In the genomic region with DNA sequence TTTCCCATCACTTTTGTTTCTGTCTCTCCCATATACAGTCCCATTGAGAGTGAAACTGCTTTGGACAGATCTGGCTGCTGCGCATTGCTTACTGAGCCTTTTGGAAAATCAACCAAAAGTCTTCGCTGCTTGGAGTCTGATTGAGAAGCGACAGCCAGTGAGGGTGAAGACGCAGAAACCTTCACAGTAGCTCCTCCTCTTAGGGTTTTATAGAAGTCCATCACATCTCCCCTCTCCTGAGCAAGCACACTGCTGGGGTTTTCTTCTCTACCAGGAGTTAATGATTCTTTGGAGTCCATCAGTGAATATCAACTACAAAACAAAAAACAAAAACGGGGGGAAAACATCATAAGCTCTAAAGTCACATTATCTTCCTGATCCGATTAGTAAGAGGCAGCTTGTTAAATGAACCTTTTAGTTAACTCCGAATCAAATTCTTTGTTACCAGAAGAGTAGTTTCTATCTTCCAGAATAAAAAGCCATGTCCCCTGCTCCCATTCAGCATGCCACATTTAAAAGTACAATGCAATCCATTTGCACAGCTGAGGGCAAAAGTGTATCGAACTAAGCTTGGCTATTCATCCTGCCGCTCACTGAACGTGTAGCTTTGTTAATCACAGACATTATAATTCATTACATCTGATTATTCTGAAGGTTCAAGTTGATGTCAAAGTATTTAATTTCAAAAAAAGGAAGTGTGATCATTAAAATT, we compare ENCODE assay signal across 9 cellular contexts. TPM values are rescaled to one million over a fixed set of nuclear protein-coding genes. Genes with fewer than 3 reads are reported as not detected.
DNase-seq lines count a peak whose midpoint lies in the region; ATAC-seq, FAIRE-seq and TF ChIP-seq lines count a peak whose summit lies in the region.
"Had no signal": no experiment of that assay in that cellular context is flagged by ENCODE, and none has a peak within 500 bp of the region (broad histone marks: within the 10 kb centered on the region; RNA-seq: fewer than 3 reads in every experiment).

No MANE protein-coding gene starts in this region.

- H3K9me3 ChIP-seq in K562 (replicated peaks; ENCODE audit: control insufficient read depth, insufficient read depth, low read depth, low read length): no peaks in the 10 kb centered on the region
- H3K9me3 ChIP-seq in BE2C: no peaks in the 10 kb centered on the region

- H3K36me3 ChIP-seq in K562 (ENCODE audit: control insufficient read depth, insufficient read depth, low read length) (peaks cover 20% of the 10 kb centered on the region), BE2C (no peaks in the 10 kb centered on the region)

- H3K79me2 ChIP-seq in K562 (ENCODE audit: control insufficient read depth, insufficient read depth, low read length): peaks cover 78% of the 10 kb centered on the region

- H3K4me1 ChIP-seq in K562 (replicated peaks in 1 of 2; ENCODE audit: control insufficient read depth in 2 of 2, insufficient read depth in 2 of 2, low read length in 2 of 2): peaks cover 18 to 19% of the 10 kb centered on the region in 2 experiments; a peak in 4 of 5 replicates
- no peaks in the 10 kb centered on the region for H3K4me1 ChIP-seq in BE2C

- FAIRE-seq in K562 (lab: Jason Lieb, UNC): no peak

- H3K4me2 ChIP-seq in K562 (ENCODE audit: insufficient read depth, low read length): peak overlapping the region; percentile 81

- H3K4me3 ChIP-seq in K562 (no peak overlapping the region), BE2C (ENCODE audit: low read depth, low read length) (no peak overlapping the region)

- ATAC-seq in K562 (no peak), GM21515 (IDR thresholded peaks at IDR 0.05; ENCODE audit: unreplicated experiment) (no peak)
- ATAC-seq: HCT116 had no signal

- TF ChIP-seq EP300 in K562 (IDR thresholded peaks at IDR 0.05; ENCODE audit: low read length): no peak

- DNase-seq in AG09319 (ENCODE audit: extremely low read depth, low read depth) (peak; percentile 22), HT1080 (ENCODE audit: low read depth) (peak; percentile 80), K562 (ENCODE audit: extremely low read depth in 1 of 4, low spot score in 3 of 4) (peak in 1 of 4 experiments; percentile 14), midbrain (lab: John Stamatoyannopoulos, UW) (peak; percentile 70), SW480 (ENCODE audit: low spot score) (no peak), hepatic stellate cell (ENCODE audit: low spot score) (no peak), BE2C (no peak)

- CTCF ChIA-PET in K562 (lab: Yijun Ruan, JAX; ENCODE audit: low intra/inter-chr PET ratio): interaction anchor here (0.5 to 0.6 kb wide), 2 partner anchors 1511 to 1733 kb away, joined by 3 read pairs; no protein-coding TSS in a partner anchor

- WGBS in K562 (ENCODE audit: insufficient coverage, low coverage, missing lambda C conversion rate): 41% methylated on average over 10 of the region's 10 CpGs

- H3K27ac ChIP-seq in K562 (ENCODE audit: extremely low read depth, low read depth, low read length): no peak overlapping the region

- no peak overlapping the region for H2AFZ ChIP-seq in K562 (ENCODE audit: low read depth, low read length)

- intact Hi-C loops in K562 (cut with micrococcal nuclease): loop anchor here (5.0 kb wide), 2 partner anchors 58 to 288 kb away; no protein-coding TSS in a partner anchor

- peaks cover 28% of the 10 kb centered on the region for H4K20me1 ChIP-seq in K562 (replicated peaks; ENCODE audit: control insufficient read depth, insufficient read depth, low read length)

- BruUV-seq in K562 (replicated peaks; lab: Mats Ljungman, UMichigan): no TSS peak

- H3K9me1 ChIP-seq in K562 (ENCODE audit: control insufficient read depth, insufficient read depth, low read length): no peaks in the 10 kb centered on the region

- H3K27me3 ChIP-seq in K562 (ENCODE audit: control insufficient read depth in 2 of 2, insufficient read depth in 2 of 2, low read length in 2 of 2) (no peaks in the 10 kb centered on the region), BE2C (peaks cover 89% of the 10 kb centered on the region)

- in situ Hi-C loops in K562 (cut with MboI): no loop called here

- POLR2A ChIA-PET in K562 (lab: Yijun Ruan, JAX): interaction anchor here (0.6 to 1.1 kb wide), 5 partner anchors 10 to 232 kb away, joined by 3 to 5 read pairs (median 3); no protein-coding TSS in a partner anchor

- no peak for TF ChIP-seq POLR2A in K562 (conservative IDR thresholded peaks at IDR 0.05)

- 0 out of 4 replicates have a peak overlapping the region, but pooled peaks of 1 of the 2 experiments have one; percentile 70 for H3K9ac ChIP-seq in K562 (ENCODE audit: insufficient read depth in 1 of 2, low read depth in 2 of 2, low read length in 2 of 2)

- TF ChIP-seq RAD21 in K562 (CRISPR knock-in tag; conservative IDR thresholded peaks at IDR 0.05 in 1 of 2, IDR thresholded peaks at IDR 0.05 in 1 of 2): no peak

- TF ChIP-seq CTCF in AG09319 (IDR thresholded peaks at IDR 0.05; ENCODE audit: low read depth, low read length) (no peak), K562 (IDR thresholded peaks at IDR 0.05 in 2 of 3, conservative IDR thresholded peaks at IDR 0.05 in 1 of 3; ENCODE audit: insufficient read depth in 2 of 3, low read depth in 1 of 3, low read length in 3 of 3) (no peak), BE2C (IDR thresholded peaks at IDR 0.05; ENCODE audit: low read depth, low read length) (no peak)

TF ChIP-seq in K562, 482 proteins besides CTCF, POLR2A, EP300 and RAD21:
- TF ChIP-seq RFX7 (CRISPR knock-in tag; IDR thresholded peaks at IDR 0.05) (no peak), SPI1 (IDR thresholded peaks at IDR 0.05; ENCODE audit: borderline replicate concordance, low read depth, low read length) (0 out of 2 replicates have a peak, but pooled peaks have one; percentile 3)

RNA-seq across cellular contexts. Expression of a gene that starts 2.8 kb away (rescaled TPM):
- total RNA-seq in HT1080 (2014; rRNA removed; shearing (Covaris generic)): 39.2 and 40.3 TPM in 2 replicates
- polyA plus RNA-seq in HT1080 (2015; cell fraction: cytosol; rRNA removed): 40.8 and 55.0 TPM in 2 replicates
- polyA plus RNA-seq in HT1080 (2015; cell fraction: nucleus; rRNA removed): 51.9 and 56.7 TPM in 2 replicates
- total RNA-seq in K562 (2011; cell fraction: chromatin; rRNA removed; ENCODE audit: low replicate concordance): 33.0 and 42.8 TPM in 2 replicates
- total RNA-seq in K562 (2011; cell fraction: nucleolus; rRNA removed): 9.5 and 12.0 TPM in 2 replicates
- total RNA-seq in K562 (2011; cell fraction: nucleoplasm; rRNA removed): 15.3 and 17.5 TPM in 2 replicates
- total RNA-seq in K562 (2014; rRNA removed): 13.3 and 14.2 TPM in 2 replicates
- 25.0 and 29.3 TPM in 2 replicates for total RNA-seq in K562 (2014; rRNA removed; fragmentation: Illumina TruSeq; extraction: Trizol)
- total RNA-seq in K562 (2015; rRNA removed; fragmentation: Illumina TruSeq; extraction: Trizol): 26.2 and 27.5 TPM in 2 replicates
- total RNA-seq in K562 (2021): 33.5 and 36.0 TPM in 2 replicates
- polyA plus RNA-seq in K562 (2011; rRNA removed): 12.2 and 15.0 TPM in 2 replicates
- polyA plus RNA-seq in K562 (2011; cell fraction: cytosol; rRNA removed): 4.2 and 7.2 TPM in 2 replicates
- 6.0 and 8.1 TPM in 2 replicates for polyA plus RNA-seq in K562 (2011; cell fraction: nucleus; rRNA removed)
- 14.5 and 14.6 TPM in 2 replicates for polyA plus RNA-seq in K562 (2012)
- polyA plus RNA-seq in K562 (2014; fragmentation: Illumina TruSeq; extraction: Trizol): 16.5 and 17.5 TPM in 2 replicates
- polyA plus RNA-seq in K562 (2014; fragmentation: Nextera tagmentation; extraction: Ambion mirVana): 10 to 100 TPM in 1 of 2 experiments, 1 to 10 TPM in 1; 8.2 to 10.1 TPM
- 10.1 and 10.4 TPM in 2 replicates for polyA plus RNA-seq in K562 (2014; rRNA removed)
- 36.4 and 41.1 TPM in 2 replicates for polyA minus RNA-seq in K562 (2011; rRNA and poly(A)+ RNA removed)
- 12.2 and 16.9 TPM in 2 replicates for polyA minus RNA-seq in K562 (2011; cell fraction: cytosol; rRNA and poly(A)+ RNA removed)
- polyA minus RNA-seq in K562 (2011; cell fraction: nucleus; rRNA and poly(A)+ RNA removed): 15.5 and 32.2 TPM in 2 replicates
- 0.39 TPM for polyA plus RNA-seq in BE2C (2012; ENCODE audit: insufficient read depth, insufficient read length, low read depth)

Comparison
In these comparisons a context has a peak if more than half of its experiments do, and no peak if none do; other contexts are left out.
1. DNase-seq: peak in AG09319 (single experiment), HT1080 (single experiment) and midbrain (single experiment); none in SW480 (single experiment), hepatic stellate cell (single experiment) and BE2C (single experiment).